1 cellular context compared by ENCODE assay signal in genomic region chr1:65067491-65068201, GRCh38.
A peak's percentile ranks its signal among the peaks of the same experiment; 100 is the strongest.
TF ChIP-seq lines count a peak whose summit lies in the region.

No MANE protein-coding gene starts in this region.

TF ChIP-seq in K562, 482 proteins besides CTCF, POLR2A, EP300 and RAD21 (continued from another document and continues in another):
- TF ChIP-seq, protein P1, sequence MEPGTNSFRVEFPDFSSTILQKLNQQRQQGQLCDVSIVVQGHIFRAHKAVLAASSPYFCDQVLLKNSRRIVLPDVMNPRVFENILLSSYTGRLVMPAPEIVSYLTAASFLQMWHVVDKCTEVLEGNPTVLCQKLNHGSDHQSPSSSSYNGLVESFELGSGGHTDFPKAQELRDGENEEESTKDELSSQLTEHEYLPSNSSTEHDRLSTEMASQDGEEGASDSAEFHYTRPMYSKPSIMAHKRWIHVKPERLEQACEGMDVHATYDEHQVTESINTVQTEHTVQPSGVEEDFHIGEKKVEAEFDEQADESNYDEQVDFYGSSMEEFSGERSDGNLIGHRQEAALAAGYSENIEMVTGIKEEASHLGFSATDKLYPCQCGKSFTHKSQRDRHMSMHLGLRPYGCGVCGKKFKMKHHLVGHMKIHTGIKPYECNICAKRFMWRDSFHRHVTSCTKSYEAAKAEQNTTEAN (CRISPR knock-in tag; IDR thresholded peaks at IDR 0.05), result no peak
- no peak for TF ChIP-seq ARID2 (IDR thresholded peaks at IDR 0.05)
- no peak for TF ChIP-seq MAFF (IDR thresholded peaks at IDR 0.05; ENCODE audit: low read length)
- no peak for TF ChIP-seq HCFC1 (IDR thresholded peaks at IDR 0.05; ENCODE audit: low read depth, low read length)
- TF ChIP-seq SAFB (IDR thresholded peaks at IDR 0.05; ENCODE audit: borderline replicate concordance, low read depth, low read length), result no peak
- TF ChIP-seq DEAF1 (CRISPR knock-in tag; IDR thresholded peaks at IDR 0.05), result no peak
- TF ChIP-seq USF1 (CRISPR knock-in tag; IDR thresholded peaks at IDR 0.05), result peak; percentile 52; the same call in 1 of the 2 replicates
- no peak; the same call in 1 of the 2 replicates for TF ChIP-seq CHD2 (IDR thresholded peaks at IDR 0.05; ENCODE audit: low read depth, low read length)
- TF ChIP-seq ZNF830 (CRISPR knock-in tag; IDR thresholded peaks at IDR 0.05), result no peak
- TF ChIP-seq, protein P2, sequence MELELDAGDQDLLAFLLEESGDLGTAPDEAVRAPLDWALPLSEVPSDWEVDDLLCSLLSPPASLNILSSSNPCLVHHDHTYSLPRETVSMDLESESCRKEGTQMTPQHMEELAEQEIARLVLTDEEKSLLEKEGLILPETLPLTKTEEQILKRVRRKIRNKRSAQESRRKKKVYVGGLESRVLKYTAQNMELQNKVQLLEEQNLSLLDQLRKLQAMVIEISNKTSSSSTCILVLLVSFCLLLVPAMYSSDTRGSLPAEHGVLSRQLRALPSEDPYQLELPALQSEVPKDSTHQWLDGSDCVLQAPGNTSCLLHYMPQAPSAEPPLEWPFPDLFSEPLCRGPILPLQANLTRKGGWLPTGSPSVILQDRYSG (tag; conservative IDR thresholded peaks at IDR 0.05; ENCODE audit: low read depth), result no peak
- no peak for TF ChIP-seq MAFK (IDR thresholded peaks at IDR 0.05; ENCODE audit: low read length)
- TF ChIP-seq IFI16 (CRISPR knock-in tag; IDR thresholded peaks at IDR 0.05), result no peak
- TF ChIP-seq, protein P3, sequence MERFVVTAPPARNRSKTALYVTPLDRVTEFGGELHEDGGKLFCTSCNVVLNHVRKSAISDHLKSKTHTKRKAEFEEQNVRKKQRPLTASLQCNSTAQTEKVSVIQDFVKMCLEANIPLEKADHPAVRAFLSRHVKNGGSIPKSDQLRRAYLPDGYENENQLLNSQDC (CRISPR knock-in tag; IDR thresholded peaks at IDR 0.05), result no peak
- TF ChIP-seq ZNF24 (IDR thresholded peaks at IDR 0.05), result no peak
- TF ChIP-seq NFIC (IDR thresholded peaks at IDR 0.05), result no peak
- TF ChIP-seq FOXJ2 (tag; IDR thresholded peaks at IDR 0.05), result no peak; the same call in 1 of the 2 replicates
- TF ChIP-seq ZNF140 (CRISPR knock-in tag; IDR thresholded peaks at IDR 0.05), result no peak
- TF ChIP-seq E2F6 (IDR thresholded peaks at IDR 0.05; ENCODE audit: borderline replicate concordance in 1 of 2, extremely low read depth in 1 of 2, insufficient read depth in 1 of 2, insufficient read length in 1 of 2, low read depth in 1 of 2, low read length in 1 of 2, poor library complexity in 1 of 2, severe bottlenecking in 1 of 2), result peak in 1 of 2 experiments; percentile 58
- TF ChIP-seq TRIM28 (IDR thresholded peaks at IDR 0.05), result no peak
- TF ChIP-seq ZC3H4 (CRISPR knock-in tag; IDR thresholded peaks at IDR 0.05; ENCODE audit: borderline replicate concordance), result peak; percentile 26; the same call in 1 of the 2 replicates
- no peak for TF ChIP-seq ZFP1 (CRISPR knock-in tag; IDR thresholded peaks at IDR 0.05)
- no peak for TF ChIP-seq ZNF445 (CRISPR knock-in tag; IDR thresholded peaks at IDR 0.05; ENCODE audit: low read depth)
- TF ChIP-seq, protein P4, sequence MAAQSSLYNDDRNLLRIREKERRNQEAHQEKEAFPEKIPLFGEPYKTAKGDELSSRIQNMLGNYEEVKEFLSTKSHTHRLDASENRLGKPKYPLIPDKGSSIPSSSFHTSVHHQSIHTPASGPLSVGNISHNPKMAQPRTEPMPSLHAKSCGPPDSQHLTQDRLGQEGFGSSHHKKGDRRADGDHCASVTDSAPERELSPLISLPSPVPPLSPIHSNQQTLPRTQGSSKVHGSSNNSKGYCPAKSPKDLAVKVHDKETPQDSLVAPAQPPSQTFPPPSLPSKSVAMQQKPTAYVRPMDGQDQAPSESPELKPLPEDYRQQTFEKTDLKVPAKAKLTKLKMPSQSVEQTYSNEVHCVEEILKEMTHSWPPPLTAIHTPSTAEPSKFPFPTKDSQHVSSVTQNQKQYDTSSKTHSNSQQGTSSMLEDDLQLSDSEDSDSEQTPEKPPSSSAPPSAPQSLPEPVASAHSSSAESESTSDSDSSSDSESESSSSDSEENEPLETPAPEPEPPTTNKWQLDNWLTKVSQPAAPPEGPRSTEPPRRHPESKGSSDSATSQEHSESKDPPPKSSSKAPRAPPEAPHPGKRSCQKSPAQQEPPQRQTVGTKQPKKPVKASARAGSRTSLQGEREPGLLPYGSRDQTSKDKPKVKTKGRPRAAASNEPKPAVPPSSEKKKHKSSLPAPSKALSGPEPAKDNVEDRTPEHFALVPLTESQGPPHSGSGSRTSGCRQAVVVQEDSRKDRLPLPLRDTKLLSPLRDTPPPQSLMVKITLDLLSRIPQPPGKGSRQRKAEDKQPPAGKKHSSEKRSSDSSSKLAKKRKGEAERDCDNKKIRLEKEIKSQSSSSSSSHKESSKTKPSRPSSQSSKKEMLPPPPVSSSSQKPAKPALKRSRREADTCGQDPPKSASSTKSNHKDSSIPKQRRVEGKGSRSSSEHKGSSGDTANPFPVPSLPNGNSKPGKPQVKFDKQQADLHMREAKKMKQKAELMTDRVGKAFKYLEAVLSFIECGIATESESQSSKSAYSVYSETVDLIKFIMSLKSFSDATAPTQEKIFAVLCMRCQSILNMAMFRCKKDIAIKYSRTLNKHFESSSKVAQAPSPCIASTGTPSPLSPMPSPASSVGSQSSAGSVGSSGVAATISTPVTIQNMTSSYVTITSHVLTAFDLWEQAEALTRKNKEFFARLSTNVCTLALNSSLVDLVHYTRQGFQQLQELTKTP (IDR thresholded peaks at IDR 0.05; ENCODE audit: low read depth in 1 of 2, partially characterized antibody in 2 of 2), result no peak
- TF ChIP-seq ZNF274 (IDR thresholded peaks at IDR 0.05; ENCODE audit: borderline replicate concordance, low read depth, low read length), result no peak
- TF ChIP-seq SPI1 (IDR thresholded peaks at IDR 0.05; ENCODE audit: borderline replicate concordance, low read depth, low read length), result no peak
- TF ChIP-seq ZBED1 (IDR thresholded peaks at IDR 0.05), result no peak
- TF ChIP-seq MCM5 (IDR thresholded peaks at IDR 0.05; ENCODE audit: low read depth), result no peak
- no peak for TF ChIP-seq FOXP4 (CRISPR knock-in tag; IDR thresholded peaks at IDR 0.05; ENCODE audit: borderline replicate concordance)
- TF ChIP-seq, protein P5, sequence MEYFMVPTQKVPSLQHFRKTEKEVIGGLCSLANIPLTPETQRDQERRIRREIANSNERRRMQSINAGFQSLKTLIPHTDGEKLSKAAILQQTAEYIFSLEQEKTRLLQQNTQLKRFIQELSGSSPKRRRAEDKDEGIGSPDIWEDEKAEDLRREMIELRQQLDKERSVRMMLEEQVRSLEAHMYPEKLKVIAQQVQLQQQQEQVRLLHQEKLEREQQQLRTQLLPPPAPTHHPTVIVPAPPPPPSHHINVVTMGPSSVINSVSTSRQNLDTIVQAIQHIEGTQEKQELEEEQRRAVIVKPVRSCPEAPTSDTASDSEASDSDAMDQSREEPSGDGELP (CRISPR knock-in tag; IDR thresholded peaks at IDR 0.05; ENCODE audit: borderline replicate concordance), result peak; percentile 43; the same call in 1 of the 2 replicates
- TF ChIP-seq, protein P6, sequence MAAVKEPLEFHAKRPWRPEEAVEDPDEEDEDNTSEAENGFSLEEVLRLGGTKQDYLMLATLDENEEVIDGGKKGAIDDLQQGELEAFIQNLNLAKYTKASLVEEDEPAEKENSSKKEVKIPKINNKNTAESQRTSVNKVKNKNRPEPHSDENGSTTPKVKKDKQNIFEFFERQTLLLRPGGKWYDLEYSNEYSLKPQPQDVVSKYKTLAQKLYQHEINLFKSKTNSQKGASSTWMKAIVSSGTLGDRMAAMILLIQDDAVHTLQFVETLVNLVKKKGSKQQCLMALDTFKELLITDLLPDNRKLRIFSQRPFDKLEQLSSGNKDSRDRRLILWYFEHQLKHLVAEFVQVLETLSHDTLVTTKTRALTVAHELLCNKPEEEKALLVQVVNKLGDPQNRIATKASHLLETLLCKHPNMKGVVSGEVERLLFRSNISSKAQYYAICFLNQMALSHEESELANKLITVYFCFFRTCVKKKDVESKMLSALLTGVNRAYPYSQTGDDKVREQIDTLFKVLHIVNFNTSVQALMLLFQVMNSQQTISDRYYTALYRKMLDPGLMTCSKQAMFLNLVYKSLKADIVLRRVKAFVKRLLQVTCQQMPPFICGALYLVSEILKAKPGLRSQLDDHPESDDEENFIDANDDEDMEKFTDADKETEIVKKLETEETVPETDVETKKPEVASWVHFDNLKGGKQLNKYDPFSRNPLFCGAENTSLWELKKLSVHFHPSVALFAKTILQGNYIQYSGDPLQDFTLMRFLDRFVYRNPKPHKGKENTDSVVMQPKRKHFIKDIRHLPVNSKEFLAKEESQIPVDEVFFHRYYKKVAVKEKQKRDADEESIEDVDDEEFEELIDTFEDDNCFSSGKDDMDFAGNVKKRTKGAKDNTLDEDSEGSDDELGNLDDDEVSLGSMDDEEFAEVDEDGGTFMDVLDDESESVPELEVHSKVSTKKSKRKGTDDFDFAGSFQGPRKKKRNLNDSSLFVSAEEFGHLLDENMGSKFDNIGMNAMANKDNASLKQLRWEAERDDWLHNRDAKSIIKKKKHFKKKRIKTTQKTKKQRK (IDR thresholded peaks at IDR 0.05; ENCODE audit: borderline replicate concordance, low read depth, low read length), result no peak
- TF ChIP-seq, protein P7, sequence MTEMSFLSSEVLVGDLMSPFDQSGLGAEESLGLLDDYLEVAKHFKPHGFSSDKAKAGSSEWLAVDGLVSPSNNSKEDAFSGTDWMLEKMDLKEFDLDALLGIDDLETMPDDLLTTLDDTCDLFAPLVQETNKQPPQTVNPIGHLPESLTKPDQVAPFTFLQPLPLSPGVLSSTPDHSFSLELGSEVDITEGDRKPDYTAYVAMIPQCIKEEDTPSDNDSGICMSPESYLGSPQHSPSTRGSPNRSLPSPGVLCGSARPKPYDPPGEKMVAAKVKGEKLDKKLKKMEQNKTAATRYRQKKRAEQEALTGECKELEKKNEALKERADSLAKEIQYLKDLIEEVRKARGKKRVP (CRISPR knock-in tag; IDR thresholded peaks at IDR 0.05), result no peak
- no peak for TF ChIP-seq MTA3 (IDR thresholded peaks at IDR 0.05; ENCODE audit: borderline replicate concordance)
- 0 out of 2 replicates have a peak, but pooled peaks have one; percentile 22 for TF ChIP-seq CREB1 (IDR thresholded peaks at IDR 0.05)
- TF ChIP-seq CREB1 (CRISPR knock-in tag; IDR thresholded peaks at IDR 0.05), result no peak
- no peak for TF ChIP-seq SIN3B (IDR thresholded peaks at IDR 0.05; ENCODE audit: low read depth)
- TF ChIP-seq SIX5 (IDR thresholded peaks at IDR 0.05; ENCODE audit: borderline replicate concordance in 1 of 2, insufficient read depth in 1 of 2, low read depth in 1 of 2, low read length in 2 of 2), result no peak
- 0 out of 2 replicates have a peak, but pooled peaks have one; percentile 18 for TF ChIP-seq NCOA1 (IDR thresholded peaks at IDR 0.05; ENCODE audit: low read depth)
- peak; percentile 69 for TF ChIP-seq KDM5B (IDR thresholded peaks at IDR 0.05; ENCODE audit: insufficient replicate concordance, low read depth, low read length)
- TF ChIP-seq NFYB (IDR thresholded peaks at IDR 0.05; ENCODE audit: extremely low read depth, insufficient read length), result no peak
- TF ChIP-seq PCBP2 (IDR thresholded peaks at IDR 0.05; ENCODE audit: low read depth, low read length, poor library complexity, severe bottlenecking), result no peak
- TF ChIP-seq EHMT2 (IDR thresholded peaks at IDR 0.05), result no peak
- peak; percentile 38; the same call in 1 of the 2 replicates for TF ChIP-seq KAT7 (CRISPR knock-in tag; IDR thresholded peaks at IDR 0.05; ENCODE audit: borderline replicate concordance)
- TF ChIP-seq ZNF696 (CRISPR knock-in tag; conservative IDR thresholded peaks at IDR 0.05), result no peak
- no peak; the same call in 1 of the 2 replicates for TF ChIP-seq HLTF (IDR thresholded peaks at IDR 0.05)
- peak; percentile 73 for TF ChIP-seq L3MBTL2 (IDR thresholded peaks at IDR 0.05)
- no peak for TF ChIP-seq PHF20 (IDR thresholded peaks at IDR 0.05; ENCODE audit: partially characterized antibody)
- TF ChIP-seq, protein P8, sequence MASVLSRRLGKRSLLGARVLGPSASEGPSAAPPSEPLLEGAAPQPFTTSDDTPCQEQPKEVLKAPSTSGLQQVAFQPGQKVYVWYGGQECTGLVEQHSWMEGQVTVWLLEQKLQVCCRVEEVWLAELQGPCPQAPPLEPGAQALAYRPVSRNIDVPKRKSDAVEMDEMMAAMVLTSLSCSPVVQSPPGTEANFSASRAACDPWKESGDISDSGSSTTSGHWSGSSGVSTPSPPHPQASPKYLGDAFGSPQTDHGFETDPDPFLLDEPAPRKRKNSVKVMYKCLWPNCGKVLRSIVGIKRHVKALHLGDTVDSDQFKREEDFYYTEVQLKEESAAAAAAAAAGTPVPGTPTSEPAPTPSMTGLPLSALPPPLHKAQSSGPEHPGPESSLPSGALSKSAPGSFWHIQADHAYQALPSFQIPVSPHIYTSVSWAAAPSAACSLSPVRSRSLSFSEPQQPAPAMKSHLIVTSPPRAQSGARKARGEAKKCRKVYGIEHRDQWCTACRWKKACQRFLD (CRISPR knock-in tag; IDR thresholded peaks at IDR 0.05), result no peak
